In the genomic region with DNA sequence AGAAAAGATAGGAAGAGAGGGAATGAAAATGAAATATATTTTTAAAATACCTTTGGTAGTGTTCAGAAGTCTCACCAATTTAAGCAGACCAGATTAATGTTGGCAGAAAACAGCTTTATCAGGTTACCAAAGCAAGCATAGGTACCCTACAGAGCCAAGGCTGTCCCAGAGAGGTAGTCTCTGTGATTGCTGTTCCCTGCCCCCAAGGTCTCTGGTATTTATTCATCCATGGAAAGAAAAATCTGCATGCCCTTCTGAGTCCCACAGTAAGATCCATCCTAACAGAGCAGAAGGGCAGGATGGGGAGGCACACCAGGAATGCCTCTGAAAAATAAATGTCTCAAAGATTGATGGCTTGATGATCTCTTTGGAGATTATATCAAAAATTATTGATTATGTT, we compare ENCODE assay signal across 37 cellular contexts.
"Had no signal": no experiment of that assay in that cellular context is flagged by ENCODE, and none has a peak within 500 bp of the region (broad histone marks: within the 10 kb centered on the region; RNA-seq: fewer than 3 reads in every experiment).

No MANE protein-coding gene starts in this region.

- ATAC-seq: activated CD4-positive, alpha-beta T cell treated with anti-CD3 and anti-CD28 coated beads for 36 hours; activated CD8-positive, alpha-beta memory T cell treated with anti-CD3 and anti-CD28 coated beads, Interleukin-2, amount 10 ng/mL, durations not matched to agents 7 days and 5 days; activated CD8-positive, alpha-beta T cell treated with anti-CD3 and anti-CD28 coated beads, Interleukin-2, amount 10 ng/mL, durations not matched to agents 7 days and 5 days; activated naive CD8-positive, alpha-beta T cell treated with anti-CD3 and anti-CD28 coated beads, Interleukin-2, amount 50 U/mL, for 24 hours; T-cell had no signal

- H3K9me3 ChIP-seq: adrenal gland, ascending aorta, breast epithelium, colonic mucosa, esophagus squamous epithelium had no signal

- H3K27me3 Mint-ChIP-seq: activated CD4-positive, alpha-beta memory T cell treated with anti-CD3 and anti-CD28 coated beads for 36 hours; activated CD4-positive, alpha-beta T cell treated with anti-CD3 and anti-CD28 coated beads for 36 hours; activated CD4-positive, alpha-beta T cell treated with anti-CD3 and anti-CD28 coated beads, Interleukin-2, amount 10 ng/mL, durations not matched to agents 24 days and 14 days; activated CD8-positive, alpha-beta memory T cell treated with anti-CD3 and anti-CD28 coated beads, Interleukin-2, amount 10 ng/mL, durations not matched to agents 7 days and 5 days; activated naive CD4-positive, alpha-beta T cell treated with anti-CD3 and anti-CD28 coated beads, Interleukin-2, amount 50 U/mL, for 24 hours; activated naive CD8-positive, alpha-beta T cell treated with anti-CD3 and anti-CD28 coated beads for 36 hours; activated naive CD8-positive, alpha-beta T cell treated with anti-CD3 and anti-CD28 coated beads, Interleukin-2, amount 50 U/mL, for 24 hours; T-cell had no signal

- H3K27ac Mint-ChIP-seq: activated CD4-positive, alpha-beta memory T cell treated with anti-CD3 and anti-CD28 coated beads for 36 hours; activated CD4-positive, alpha-beta T cell treated with anti-CD3 and anti-CD28 coated beads for 36 hours; activated CD4-positive, alpha-beta T cell treated with anti-CD3 and anti-CD28 coated beads, Interleukin-2, amount 10 ng/mL, durations not matched to agents 24 days and 14 days; activated CD8-positive, alpha-beta memory T cell treated with anti-CD3 and anti-CD28 coated beads, Interleukin-2, amount 10 ng/mL, durations not matched to agents 7 days and 5 days; activated CD8-positive, alpha-beta T cell treated with anti-CD3 and anti-CD28 coated beads, Interleukin-2, amount 10 ng/mL, durations not matched to agents 7 days and 5 days; activated naive CD4-positive, alpha-beta T cell treated with anti-CD3 and anti-CD28 coated beads for 36 hours; activated naive CD4-positive, alpha-beta T cell treated with anti-CD3 and anti-CD28 coated beads, Interleukin-2, amount 50 U/mL, for 24 hours; activated naive CD8-positive, alpha-beta T cell treated with anti-CD3 and anti-CD28 coated beads for 36 hours; activated naive CD8-positive, alpha-beta T cell treated with anti-CD3 and anti-CD28 coated beads, Interleukin-2, amount 50 U/mL, for 24 hours; activated T-helper 1 cell treated with anti-CD3 and anti-CD28 coated beads, Interleukin-12 subunit alpha, Interleukin-12 subunit beta, Interleukin-2, Interleukin-4 antibody, amounts not matched to agents 30 ng/mL and 10 ng/mL and 1 ng/mL, durations not matched to agents 14 hours and 24 hours and 36 hours; activated T-helper 2 cell treated with anti-CD3 and anti-CD28 coated beads, Interferon-gamma antibody, Interleukin-2, Interleukin-4, amounts not matched to agents 10 μg/mL and 5 μg/mL and 100 μg/mL, durations not matched to agents 14 hours and 24 hours and 36 hours; T-cell; T-helper 1 cell treated with Interleukin-12 subunit alpha and Interleukin-12 subunit beta and Interleukin-4 antibody, amounts not matched to agents 30 μg/mL and 1 μg/mL, for 36 hours had no signal

- H3K4me1 Mint-ChIP-seq: activated CD4-positive, alpha-beta T cell treated with anti-CD3 and anti-CD28 coated beads for 36 hours; activated CD4-positive, alpha-beta T cell treated with anti-CD3 and anti-CD28 coated beads, Interleukin-2, amount 10 ng/mL, durations not matched to agents 24 days and 14 days; activated CD8-positive, alpha-beta memory T cell treated with anti-CD3 and anti-CD28 coated beads, Interleukin-2, amount 10 ng/mL, durations not matched to agents 7 days and 5 days; activated naive CD4-positive, alpha-beta T cell treated with anti-CD3 and anti-CD28 coated beads, Interleukin-2, amount 50 U/mL, for 24 hours; activated naive CD8-positive, alpha-beta T cell treated with anti-CD3 and anti-CD28 coated beads for 36 hours; activated naive CD8-positive, alpha-beta T cell treated with anti-CD3 and anti-CD28 coated beads, Interleukin-2, amount 50 U/mL, for 24 hours; T-cell had no signal

- DNase-seq: activated CD4-positive, alpha-beta memory T cell treated with anti-CD3 and anti-CD28 coated beads for 36 hours; activated CD4-positive, alpha-beta T cell treated with anti-CD3 and anti-CD28 coated beads for 36 hours; activated CD4-positive, alpha-beta T cell treated with anti-CD3 and anti-CD28 coated beads, Interleukin-2, amount 10 ng/mL, durations not matched to agents 24 days and 14 days; activated CD4-positive, CD25-positive, alpha-beta regulatory T cell; activated CD4-positive, CD25-positive, alpha-beta regulatory T cell treated with anti-CD3 and anti-CD28 coated beads, Interleukin-2, amount 50 U/mL, for 72 hours; activated CD8-positive, alpha-beta memory T cell treated with anti-CD3 and anti-CD28 coated beads, Interleukin-2, amount 10 ng/mL, durations not matched to agents 7 days and 5 days; activated CD8-positive, alpha-beta memory T cell treated with anti-CD3 and anti-CD28 coated beads, Interleukin-2, amount 50 U/mL, for 4 hours; activated CD8-positive, alpha-beta T cell treated with anti-CD3 and anti-CD28 coated beads, Interleukin-2, amount 10 ng/mL, durations not matched to agents 7 days and 5 days; activated effector memory CD4-positive, alpha-beta T cell treated with anti-CD3 and anti-CD28 coated beads, Interleukin-2, amount 50 U/mL, for 16 hours; activated naive CD4-positive, alpha-beta T cell treated with anti-CD3 and anti-CD28 coated beads for 36 hours; activated naive CD8-positive, alpha-beta T cell treated with anti-CD3 and anti-CD28 coated beads for 36 hours; activated naive CD8-positive, alpha-beta T cell treated with anti-CD3 and anti-CD28 coated beads, Interleukin-2, amount 50 U/mL, for 24 hours; activated T-cell treated with anti-CD3 and anti-CD28 coated beads, Interleukin-2, amount 50 U/mL, for 1 hour; activated T-cell treated with anti-CD3 and anti-CD28 coated beads, Interleukin-2, amount 50 U/mL, for 48 hours; adrenal gland; central memory CD4-positive, alpha-beta T cell; cerebellar nuclear complex; colonic mucosa; effector CD8-positive, alpha-beta T cell; esophagus squamous epithelium; glutamatergic neuron; SW 1271; T-cell; T-helper 9 cell; WERI-Rb-1 had no signal

- H3K27me3 ChIP-seq: adrenal gland, ascending aorta, cardiac muscle cell, colonic mucosa, esophagus squamous epithelium had no signal

- H3K36me3 Mint-ChIP-seq: activated CD4-positive, alpha-beta memory T cell treated with anti-CD3 and anti-CD28 coated beads for 36 hours; activated CD8-positive, alpha-beta memory T cell treated with anti-CD3 and anti-CD28 coated beads, Interleukin-2, amount 10 ng/mL, durations not matched to agents 7 days and 5 days; activated naive CD4-positive, alpha-beta T cell treated with anti-CD3 and anti-CD28 coated beads, Interleukin-2, amount 50 U/mL, for 24 hours; activated naive CD8-positive, alpha-beta T cell treated with anti-CD3 and anti-CD28 coated beads for 36 hours; T-cell had no signal

- H3K36me3 ChIP-seq: adrenal gland, ascending aorta, breast epithelium, cardiac muscle cell, colonic mucosa, esophagus squamous epithelium, WERI-Rb-1 had no signal

- FAIRE-seq: endometrium, endothelial cell of umbilical vein, frontal cortex had no signal

- H3K4me3 Mint-ChIP-seq: activated CD4-positive, alpha-beta memory T cell treated with anti-CD3 and anti-CD28 coated beads for 36 hours; activated CD4-positive, alpha-beta T cell treated with anti-CD3 and anti-CD28 coated beads for 36 hours; activated CD4-positive, alpha-beta T cell treated with anti-CD3 and anti-CD28 coated beads, Interleukin-2, amount 10 ng/mL, durations not matched to agents 24 days and 14 days; activated CD8-positive, alpha-beta memory T cell treated with anti-CD3 and anti-CD28 coated beads, Interleukin-2, amount 10 ng/mL, durations not matched to agents 7 days and 5 days; activated CD8-positive, alpha-beta T cell treated with anti-CD3 and anti-CD28 coated beads, Interleukin-2, amount 10 ng/mL, durations not matched to agents 7 days and 5 days; activated naive CD4-positive, alpha-beta T cell treated with anti-CD3 and anti-CD28 coated beads for 36 hours; activated naive CD4-positive, alpha-beta T cell treated with anti-CD3 and anti-CD28 coated beads, Interleukin-2, amount 50 U/mL, for 24 hours; activated naive CD8-positive, alpha-beta T cell treated with anti-CD3 and anti-CD28 coated beads for 36 hours; activated naive CD8-positive, alpha-beta T cell treated with anti-CD3 and anti-CD28 coated beads, Interleukin-2, amount 50 U/mL, for 24 hours; activated T-helper 1 cell treated with anti-CD3 and anti-CD28 coated beads, Interleukin-12 subunit alpha, Interleukin-12 subunit beta, Interleukin-2, Interleukin-4 antibody, amounts not matched to agents 30 ng/mL and 10 ng/mL and 1 ng/mL, durations not matched to agents 14 hours and 24 hours and 36 hours; brain; T-cell; T-helper 1 cell treated with Interleukin-12 subunit alpha and Interleukin-12 subunit beta and Interleukin-4 antibody, amounts not matched to agents 30 μg/mL and 1 μg/mL, for 36 hours had no signal

- H3K4me1 ChIP-seq: adrenal gland, ascending aorta, breast epithelium, colonic mucosa, esophagus squamous epithelium had no signal

- H3K4me3 ChIP-seq: adrenal gland, ascending aorta, breast epithelium, cardiac muscle cell, colonic mucosa, esophagus squamous epithelium had no signal

- H3K9me3 Mint-ChIP-seq: activated CD4-positive, alpha-beta memory T cell treated with anti-CD3 and anti-CD28 coated beads for 36 hours; activated CD4-positive, alpha-beta T cell treated with anti-CD3 and anti-CD28 coated beads, Interleukin-2, amount 10 ng/mL, durations not matched to agents 24 days and 14 days; activated naive CD8-positive, alpha-beta T cell treated with anti-CD3 and anti-CD28 coated beads for 36 hours; activated naive CD8-positive, alpha-beta T cell treated with anti-CD3 and anti-CD28 coated beads, Interleukin-2, amount 50 U/mL, for 24 hours; activated T-helper 1 cell treated with anti-CD3 and anti-CD28 coated beads, Interleukin-12 subunit alpha, Interleukin-12 subunit beta, Interleukin-2, Interleukin-4 antibody, amounts not matched to agents 30 ng/mL and 10 ng/mL and 1 ng/mL, durations not matched to agents 14 hours and 24 hours and 36 hours; activated T-helper 2 cell treated with anti-CD3 and anti-CD28 coated beads, Interferon-gamma antibody, Interleukin-2, Interleukin-4, amounts not matched to agents 10 μg/mL and 5 μg/mL and 100 μg/mL, durations not matched to agents 14 hours and 24 hours and 36 hours; brain had no signal

- H3K27ac ChIP-seq: adrenal gland, ascending aorta, breast epithelium, cardiac muscle cell, colonic mucosa, epithelial cell of prostate, esophagus squamous epithelium, WERI-Rb-1 had no signal
